ENCODE assay signal across 25 cellular contexts in the genomic region with DNA sequence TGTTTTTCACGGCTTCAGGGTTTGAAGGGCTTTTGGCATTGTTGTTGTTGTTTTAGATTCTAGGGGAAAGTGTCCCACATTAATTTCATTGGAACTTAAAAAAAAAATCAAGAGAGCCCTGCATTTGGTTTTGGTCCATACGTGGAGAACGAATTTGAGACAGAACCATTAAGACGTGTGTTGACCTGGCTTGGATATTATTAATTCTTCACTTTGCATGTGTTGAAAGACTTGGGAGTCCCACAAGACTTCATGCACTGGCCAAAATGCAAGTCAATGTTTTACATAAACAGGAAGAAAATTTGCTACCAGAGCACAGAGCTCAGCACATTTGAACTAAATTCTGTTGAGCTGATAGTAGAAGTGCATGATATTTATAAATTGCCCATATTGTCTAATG.
"Had no signal": no experiment of that assay in that cellular context is flagged by ENCODE, and none has a peak within 500 bp of the region (broad histone marks: within the 10 kb centered on the region; RNA-seq: fewer than 3 reads in every experiment).

No MANE protein-coding gene starts in this region.

- H3K36me3 ChIP-seq: adrenal gland, SJCRH30, WERI-Rb-1 had no signal

- H3K27me3 Mint-ChIP-seq: activated CD8-positive, alpha-beta T cell treated with anti-CD3 and anti-CD28 coated beads for 36 hours; activated T-helper 17 cell treated with anti-CD3 and anti-CD28 coated beads, Interleukin-2, amount 50 U/mL, for 72 hours had no signal

- H3K4me3 ChIP-seq: adrenal gland, body of pancreas, SJCRH30, SK-N-MC had no signal

- H3K9me3 ChIP-seq: adrenal gland, body of pancreas, SJCRH30 had no signal

- H3K4me2 ChIP-seq: KMS-11 had no signal

- H3K27ac Mint-ChIP-seq: activated CD8-positive, alpha-beta T cell treated with anti-CD3 and anti-CD28 coated beads for 36 hours; activated naive CD4-positive, alpha-beta T cell treated with anti-CD3 and anti-CD28 coated beads, Interleukin-2, amount 50 U/mL, for 24 hours; activated naive CD8-positive, alpha-beta T cell treated with anti-CD3 and anti-CD28 coated beads, Interleukin-2, amount 10 ng/mL, durations not matched to agents 7 days and 5 days; activated T-cell treated with anti-CD3 and anti-CD28 coated beads, Interleukin-2, amount 50 U/mL, for 72 hours; activated T-helper 17 cell treated with anti-CD3 and anti-CD28 coated beads, Interleukin-2, amount 50 U/mL, for 72 hours had no signal

- H3K9ac ChIP-seq: KMS-11 had no signal

- H3K4me1 Mint-ChIP-seq: activated naive CD8-positive, alpha-beta T cell treated with anti-CD3 and anti-CD28 coated beads, Interleukin-2, amount 10 ng/mL, durations not matched to agents 7 days and 5 days; activated T-helper 17 cell treated with anti-CD3 and anti-CD28 coated beads, Interleukin-2, amount 50 U/mL, for 72 hours had no signal

- ATAC-seq: Panc1 had no signal

- H3K27me3 ChIP-seq: adrenal gland, body of pancreas, SJCRH30 had no signal

- H3K4me1 ChIP-seq: adrenal gland, body of pancreas had no signal

- DNase-seq: activated CD4-positive, alpha-beta T cell treated with anti-CD3 and anti-CD28 coated beads for 1 hour; activated CD4-positive, alpha-beta T cell treated with anti-CD3 and anti-CD28 coated beads for 48 hours; activated CD4-positive, alpha-beta T cell treated with anti-CD3 and anti-CD28 coated beads, Interleukin-2, amount 50 U/mL, for 4 hours; activated CD4-positive, CD25-positive, alpha-beta regulatory T cell; activated CD8-positive, alpha-beta T cell treated with anti-CD3 and anti-CD28 coated beads for 36 hours; activated effector memory CD4-positive, alpha-beta T cell treated with anti-CD3 and anti-CD28 coated beads, Interleukin-2, amount 50 U/mL, for 16 hours; activated naive CD4-positive, alpha-beta T cell treated with Interleukin-2 at 50 U/mL for 16 hours; activated naive CD8-positive, alpha-beta T cell treated with anti-CD3 and anti-CD28 coated beads, Interleukin-2, amount 10 ng/mL, durations not matched to agents 7 days and 5 days; activated T-cell treated with anti-CD3 and anti-CD28 coated beads, Interleukin-2, amount 50 U/mL, for 1 hour; activated T-cell treated with anti-CD3 and anti-CD28 coated beads, Interleukin-2, amount 50 U/mL, for 72 hours; adrenal gland; body of pancreas; MM.1S; NCI-H1092; NCI-H1436 treated with DMSO at 0.1 percent for 48 hours; NCI-H2029; NCI-H524 treated with DMSO at 0.1 percent for 48 hours; RPMI8226; SJCRH30; WERI-Rb-1 had no signal

- H3K9me3 Mint-ChIP-seq: activated CD8-positive, alpha-beta T cell treated with anti-CD3 and anti-CD28 coated beads for 36 hours; activated naive CD4-positive, alpha-beta T cell treated with anti-CD3 and anti-CD28 coated beads, Interleukin-2, amount 50 U/mL, for 24 hours; activated naive CD8-positive, alpha-beta T cell treated with anti-CD3 and anti-CD28 coated beads, Interleukin-2, amount 10 ng/mL, durations not matched to agents 7 days and 5 days; activated T-cell treated with anti-CD3 and anti-CD28 coated beads, Interleukin-2, amount 50 U/mL, for 72 hours; activated T-helper 17 cell treated with anti-CD3 and anti-CD28 coated beads, Interleukin-2, amount 50 U/mL, for 72 hours had no signal

- H3K36me3 Mint-ChIP-seq: activated naive CD4-positive, alpha-beta T cell treated with anti-CD3 and anti-CD28 coated beads, Interleukin-2, amount 50 U/mL, for 24 hours; activated naive CD8-positive, alpha-beta T cell treated with anti-CD3 and anti-CD28 coated beads, Interleukin-2, amount 10 ng/mL, durations not matched to agents 7 days and 5 days had no signal

- H3K27ac ChIP-seq: adrenal gland, body of pancreas, KMS-11, SJCRH30, SK-N-MC, WERI-Rb-1 had no signal

- H3K4me3 Mint-ChIP-seq: activated CD8-positive, alpha-beta T cell treated with anti-CD3 and anti-CD28 coated beads for 36 hours; activated naive CD4-positive, alpha-beta T cell treated with anti-CD3 and anti-CD28 coated beads, Interleukin-2, amount 50 U/mL, for 24 hours; activated naive CD8-positive, alpha-beta T cell treated with anti-CD3 and anti-CD28 coated beads, Interleukin-2, amount 10 ng/mL, durations not matched to agents 7 days and 5 days; activated T-cell treated with anti-CD3 and anti-CD28 coated beads, Interleukin-2, amount 50 U/mL, for 72 hours; activated T-helper 17 cell treated with anti-CD3 and anti-CD28 coated beads, Interleukin-2, amount 50 U/mL, for 72 hours had no signal
